Comparison of ENCODE assay signal across 28 cellular contexts in the genomic region with DNA sequence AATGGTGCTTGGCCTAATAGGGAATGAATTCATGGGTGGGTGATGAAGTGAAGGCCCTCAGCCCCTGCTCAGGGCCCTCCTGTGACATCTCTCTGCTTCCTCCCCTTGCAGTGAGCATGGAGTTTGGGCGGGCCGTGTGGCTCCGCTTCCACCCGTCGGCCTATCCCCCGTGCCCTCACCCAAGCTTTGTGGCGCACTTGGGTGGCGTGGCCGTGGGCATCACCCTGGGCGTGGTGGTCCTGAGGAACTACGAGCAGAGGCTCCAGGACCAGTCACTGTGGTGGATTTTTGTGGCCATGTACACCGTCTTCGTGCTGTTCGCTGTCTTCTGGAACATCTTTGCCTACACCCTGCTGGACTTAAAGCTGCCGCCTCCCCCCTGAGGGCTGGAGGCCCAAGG. TPM values are rescaled to one million over a fixed set of nuclear protein-coding genes. Genes with fewer than 3 reads are reported as not detected.
"Had no signal": no experiment of that assay in that cellular context is flagged by ENCODE, and none has a peak within 500 bp of the region (broad histone marks: within the 10 kb centered on the region; RNA-seq: fewer than 3 reads in every experiment).

No MANE protein-coding gene starts in this region.

- H3K4me1 ChIP-seq: gastrocnemius medialis, pancreas, testis, tibial artery, uterus had no signal

- H3K27me3 ChIP-seq: gastrocnemius medialis, pancreas, stomach, testis, tibial artery, upper lobe of left lung, uterus had no signal

- H3K4me3 ChIP-seq: gastrocnemius medialis, lung, pancreas, smooth muscle cell, stomach, testis, tibial artery, upper lobe of left lung, uterus had no signal

- DNase-seq: effector CD8-positive, alpha-beta T cell; endodermal cell; foreskin fibroblast; gastrocnemius medialis; head of caudate nucleus; left ventricle myocardium superior; natural killer cell; pancreas; stimulated activated CD4-positive, alpha-beta T cell treated with anti-CD3 and anti-CD28 coated beads, Interleukin-2, amount 100 ng/mL, for 24 hours; stimulated activated CD4-positive, alpha-beta T cell treated with anti-CD3 and anti-CD28 coated beads, Interleukin-4, amount 100 ng/mL, for 24 hours; stimulated activated naive CD4-positive, alpha-beta T cell treated with Interleukin-2 at 50 U/mL for 16 hours; stomach; testis; tibial artery; uterus had no signal

- FAIRE-seq: colon, keratinocyte, pancreas had no signal

- H3K4me3 Mint-ChIP-seq: endodermal cell; memory B cell; natural killer cell; stimulated activated effector memory CD8-positive, alpha-beta T cell treated with anti-CD3 and anti-CD28 coated beads, Interleukin-12 subunit alpha, Interleukin-12 subunit beta, amount 100 ng/mL, for 72 hours had no signal

- H3K4me2 ChIP-seq: smooth muscle cell had no signal

- ATAC-seq: esophagus mucosa; gastrocnemius medialis; left ventricle myocardium superior; natural killer cell; pancreas; sciatic nerve; stimulated activated effector memory CD8-positive, alpha-beta T cell treated with anti-CD3 and anti-CD28 coated beads, Interleukin-12 subunit alpha, Interleukin-12 subunit beta, amount 100 ng/mL, for 72 hours had no signal

- H3K9me3 Mint-ChIP-seq: endodermal cell; memory B cell; natural killer cell; stimulated activated effector memory CD8-positive, alpha-beta T cell treated with anti-CD3 and anti-CD28 coated beads, Interleukin-12 subunit alpha, Interleukin-12 subunit beta, amount 100 ng/mL, for 72 hours had no signal

- H3K27ac ChIP-seq: epithelial cell of prostate, gastrocnemius medialis, neutrophil, pancreas, stomach, testis, tibial artery, upper lobe of left lung, uterus had no signal

- H3K9me3 ChIP-seq: gastrocnemius medialis, neutrophil, pancreas, stomach, testis, tibial artery, upper lobe of left lung, uterus had no signal

- H3K27ac Mint-ChIP-seq: endodermal cell, memory B cell, natural killer cell, progenitor cell of endocrine pancreas had no signal

- H3K36me3 ChIP-seq: gastrocnemius medialis, neutrophil, pancreas, stomach, tibial artery, upper lobe of left lung, uterus had no signal

- H3K36me3 Mint-ChIP-seq: memory B cell; natural killer cell; stimulated activated effector memory CD8-positive, alpha-beta T cell treated with anti-CD3 and anti-CD28 coated beads, Interleukin-12 subunit alpha, Interleukin-12 subunit beta, amount 100 ng/mL, for 72 hours had no signal

RNA-seq across cellular contexts. Expression of a gene that starts 55.2 kb away (rescaled TPM):
- total RNA-seq: gastrocnemius medialis, glomerular endothelial cell, smooth muscle cell had no signal
- polyA plus RNA-seq: keratinocyte, smooth muscle cell had no signal
